In genomic region chr3:117997201-117998049, GRCh38 we compare ENCODE assay signal across 9 cellular contexts.
DNase-seq lines count a peak whose midpoint lies in the region; TF ChIP-seq lines count a peak whose summit lies in the region.
"Had no signal": no experiment of that assay in that cellular context is flagged by ENCODE, and none has a peak within 500 bp of the region (broad histone marks: within the 10 kb centered on the region; RNA-seq: fewer than 3 reads in every experiment).

No MANE protein-coding gene starts in this region.

- no peak overlapping the region for H4K91ac ChIP-seq in H9 (ENCODE audit: insufficient read length, low read depth, low read length)

- H3K23me2 ChIP-seq in H9 (ENCODE audit: insufficient read length, low read depth, low read length, poor library complexity, severe bottlenecking) = peaks cover 8% of the 10 kb centered on the region

- H3K14ac ChIP-seq in H9 (ENCODE audit: insufficient read depth, low read length) = no peak overlapping the region

- H3K36me3 ChIP-seq in Karpas-422 (ENCODE audit: insufficient read depth, low read length) (no peaks in the 10 kb centered on the region), left ventricle myocardium inferior (no peaks in the 10 kb centered on the region)

- H3K9me2 ChIP-seq in Karpas-422 (replicated peaks; ENCODE audit: insufficient read depth, low read length) = no peaks in the 10 kb centered on the region

- H3K27me3 ChIP-seq in H9 (ENCODE audit: insufficient read depth, low read length) (peaks cover 6% of the 10 kb centered on the region; the same call in 1 of the 2 replicates), Karpas-422 (ENCODE audit: low read length) (no peaks in the 10 kb centered on the region), left ventricle myocardium inferior (ENCODE audit: low read depth) (peaks cover 73% of the 10 kb centered on the region)

- H2BK20ac ChIP-seq in H9 (ENCODE audit: low read depth, low read length, poor library complexity, severe bottlenecking) = no peak overlapping the region

- peaks cover 8% of the 10 kb centered on the region for H3K27me3 Mint-ChIP-seq in H9 (ENCODE audit: low read depth)

- no peak overlapping the region for H3T11ph ChIP-seq in H9 (ENCODE audit: low read length)

- H3K4me2 ChIP-seq in H9 (ENCODE audit: insufficient read depth, insufficient read length, low read length) (peak overlapping the region; percentile 59), Karpas-422 (ENCODE audit: low read depth, low read length, poor library complexity, severe bottlenecking) (no peak overlapping the region)

- H3K4me1 Mint-ChIP-seq in H9 = peaks cover 6 to 10% of the 10 kb centered on the region in 2 experiments
- H3K4me1 Mint-ChIP-seq: naive thymus-derived CD8-positive, alpha-beta T cell had no signal

- no peaks in the 10 kb centered on the region for H3K36me3 Mint-ChIP-seq in H9 (ENCODE audit: insufficient read depth in 1 of 3, low read depth in 3 of 3)
- H3K36me3 Mint-ChIP-seq: naive thymus-derived CD8-positive, alpha-beta T cell had no signal

- no peak overlapping the region for H3K9ac ChIP-seq in H9 (ENCODE audit: extremely low read depth, insufficient read length, low read length)
- H3K9ac ChIP-seq in Karpas-422 (ENCODE audit: low read length) = no peak overlapping the region

- H3K56ac ChIP-seq in H9 (ENCODE audit: insufficient read length, low read depth, low read length) = no peak overlapping the region

- H3K4ac ChIP-seq in H9 (ENCODE audit: low read depth, low read length) = no peak overlapping the region

- no peak overlapping the region for H3K23ac ChIP-seq in H9 (ENCODE audit: insufficient read length, low read depth, low read length)

- no peak overlapping the region for H4K8ac ChIP-seq in H9 (replicated peaks; ENCODE audit: insufficient read length, low read depth, low read length)

- DNase-seq in GM10266 (ENCODE audit: extremely low spot score) (peak; percentile 62), H9 (peak; percentile 91), Karpas-422 (peak; percentile 85), OCI-M1 (lab: John Stamatoyannopoulos, UW) (peak; percentile 88), left ventricle myocardium inferior (peak; percentile 57), pons (ENCODE audit: low spot score) (peak; percentile 89), cortex of kidney (lab: John Stamatoyannopoulos, UW) (no peak)

- no peaks in the 10 kb centered on the region for H3K9me3 Mint-ChIP-seq in H9

- no CpG with 5 or more reads among the region's 48 CpGs for WGBS in H9 (ENCODE audit: extremely low coverage, insufficient read length, low lambda C conversion rate)

- no peak overlapping the region for H2AK5ac ChIP-seq in H9 (ENCODE audit: insufficient read length, low read length)

- no peak overlapping the region for H2BK12ac ChIP-seq in H9 (ENCODE audit: insufficient read length, low read depth, low read length)

- no peak overlapping the region for H3K4me3 Mint-ChIP-seq in H9

- no peak overlapping the region for H2BK120ac ChIP-seq in H9 (ENCODE audit: low read depth, low read length, poor library complexity, severe bottlenecking)

- intact Hi-C loops in left ventricle myocardium inferior (cut with micrococcal nuclease) = no loop called here

- no peak overlapping the region for H2BK5ac ChIP-seq in H9 (ENCODE audit: insufficient read length, low read length)

- H2BK15ac ChIP-seq in H9 (ENCODE audit: low read depth, low read length) = no peak overlapping the region

- H3K27ac ChIP-seq in H9 (ENCODE audit: insufficient read length, low read depth, low read length) = no peak overlapping the region
- no peak overlapping the region for H3K27ac ChIP-seq in Karpas-422 (ENCODE audit: low read length)
- H3K27ac ChIP-seq in angular gyrus (ENCODE audit: low read depth, low read length) = peak overlapping the region; percentile 68
- H3K27ac ChIP-seq in left ventricle myocardium inferior (replicated peaks) = no peak overlapping the region

- no peak overlapping the region for H3K4me3 ChIP-seq in Karpas-422 (ENCODE audit: low read length)
- peak overlapping the region; percentile 64 for H3K4me3 ChIP-seq in left ventricle myocardium inferior

- H3K9me3 ChIP-seq in H9 (ENCODE audit: control insufficient read depth, low read depth, low read length) (no peaks in the 10 kb centered on the region), Karpas-422 (ENCODE audit: low read length) (no peaks in the 10 kb centered on the region), left ventricle myocardium inferior (replicated peaks) (no peaks in the 10 kb centered on the region)

- H4K5ac ChIP-seq in H9 (ENCODE audit: insufficient read length, low read depth, low read length) = no peak overlapping the region

- H2AFZ ChIP-seq in H9 (ENCODE audit: low read length) (no peak overlapping the region), Karpas-422 (ENCODE audit: low read length) (no peak overlapping the region)

- no peak overlapping the region for H3K18ac ChIP-seq in H9 (ENCODE audit: insufficient read length, low read depth, low read length)

- H3K79me1 ChIP-seq in H9 (ENCODE audit: insufficient read depth, low read depth, low read length, poor library complexity, severe bottlenecking) = no peaks in the 10 kb centered on the region

- H3K27ac Mint-ChIP-seq in H9 = no peak overlapping the region
- H3K27ac Mint-ChIP-seq: naive thymus-derived CD8-positive, alpha-beta T cell had no signal

- H4K20me1 ChIP-seq in H9 (ENCODE audit: control insufficient read depth, insufficient read depth, insufficient read length) = no peaks in the 10 kb centered on the region
- H4K20me1 ChIP-seq in Karpas-422 (ENCODE audit: insufficient read depth, low read depth, low read length) = no peaks in the 10 kb centered on the region

- TF ChIP-seq CTCF in GM10266 (IDR thresholded peaks at IDR 0.05; ENCODE audit: control insufficient read depth, insufficient read depth, low read depth, missing control alignments) = peak; percentile 83
- peak; percentile 91 for TF ChIP-seq CTCF in H9 (conservative IDR thresholded peaks at IDR 0.05)
- peak; percentile 86 for TF ChIP-seq CTCF in left ventricle myocardium inferior (IDR thresholded peaks at IDR 0.05; ENCODE audit: borderline replicate concordance)

- H3K79me2 ChIP-seq in H9 (ENCODE audit: insufficient read depth, low read length) (no peaks in the 10 kb centered on the region), Karpas-422 (ENCODE audit: low read length) (no peaks in the 10 kb centered on the region)

- H3K4me1 ChIP-seq in H9 (ENCODE audit: insufficient read depth, low read length) (peaks cover 2% of the 10 kb centered on the region; the same call in 1 of the 2 replicates), Karpas-422 (ENCODE audit: low read length) (no peaks in the 10 kb centered on the region), left ventricle myocardium inferior (peaks cover 9% of the 10 kb centered on the region)
